In genomic region chr1:62392951-62393350, GRCh38 we compare ENCODE assay signal across 29 cellular contexts.
"Had no signal": no experiment of that assay in that cellular context is flagged by ENCODE, and none has a peak within 500 bp of the region (broad histone marks: within the 10 kb centered on the region; RNA-seq: fewer than 3 reads in every experiment).

No MANE protein-coding gene starts in this region.

- H3K4me3 ChIP-seq: colonic mucosa, coronary artery, dorsolateral prefrontal cortex, esophagus muscularis mucosa, esophagus squamous epithelium, gastrocnemius medialis, gastroesophageal sphincter, heart left ventricle, heart right ventricle had no signal

- H3K4me3 Mint-ChIP-seq: dendritic cell treated with granulocyte-macrophage colony-stimulating factor and Interleukin-4, amounts not matched to agents 40 ng/mL and 50 ng/mL, for 4 days; effector memory CD8-positive, alpha-beta T cell; endodermal cell had no signal

- H3K27me3 Mint-ChIP-seq: dendritic cell treated with granulocyte-macrophage colony-stimulating factor and Interleukin-4, amounts not matched to agents 40 ng/mL and 50 ng/mL, for 4 days had no signal

- DNase-seq: colonic mucosa; cortex of kidney; dermis blood vessel endothelial cell; dorsolateral prefrontal cortex; effector CD4-positive, alpha-beta T cell; effector CD8-positive, alpha-beta T cell; effector memory CD4-positive, alpha-beta T cell; effector memory CD8-positive, alpha-beta T cell; endodermal cell; erythroblast; esophagus squamous epithelium; foreskin fibroblast; foreskin keratinocyte; foreskin melanocyte; gastrocnemius medialis; glutamatergic neuron; head of caudate nucleus; heart left ventricle; heart right ventricle had no signal

- H3K9me3 ChIP-seq: colonic mucosa, esophagus muscularis mucosa, esophagus squamous epithelium, gastrocnemius medialis, gastroesophageal sphincter, heart left ventricle, heart right ventricle had no signal

- H3K27me3 ChIP-seq: colonic mucosa, dorsolateral prefrontal cortex, gastrocnemius medialis, heart left ventricle had no signal

- FAIRE-seq: colon, endometrium, endothelial cell of umbilical vein, frontal cortex had no signal

- H3K36me3 ChIP-seq: colonic mucosa, esophagus muscularis mucosa, esophagus squamous epithelium, gastrocnemius medialis, gastroesophageal sphincter, heart left ventricle, heart right ventricle had no signal

- H3K27ac ChIP-seq: colonic mucosa, coronary artery, dorsolateral prefrontal cortex, epithelial cell of prostate, esophagus muscularis mucosa, esophagus squamous epithelium, foreskin keratinocyte, gastrocnemius medialis, gastroesophageal sphincter, heart left ventricle, heart right ventricle had no signal

- H3K4me1 ChIP-seq: colonic mucosa, esophagus muscularis mucosa, gastrocnemius medialis, gastroesophageal sphincter, heart left ventricle, heart right ventricle had no signal

- ATAC-seq: effector memory CD8-positive, alpha-beta T cell; esophagus mucosa; foreskin keratinocyte; gastrocnemius medialis; gastroesophageal sphincter; heart left ventricle; heart right ventricle had no signal

- H3K27ac Mint-ChIP-seq: dendritic cell treated with granulocyte-macrophage colony-stimulating factor and Interleukin-4, amounts not matched to agents 40 ng/mL and 50 ng/mL, for 4 days; effector memory CD8-positive, alpha-beta T cell; endodermal cell had no signal
